ENCODE assay signal across 1 cellular context in the genomic region with DNA sequence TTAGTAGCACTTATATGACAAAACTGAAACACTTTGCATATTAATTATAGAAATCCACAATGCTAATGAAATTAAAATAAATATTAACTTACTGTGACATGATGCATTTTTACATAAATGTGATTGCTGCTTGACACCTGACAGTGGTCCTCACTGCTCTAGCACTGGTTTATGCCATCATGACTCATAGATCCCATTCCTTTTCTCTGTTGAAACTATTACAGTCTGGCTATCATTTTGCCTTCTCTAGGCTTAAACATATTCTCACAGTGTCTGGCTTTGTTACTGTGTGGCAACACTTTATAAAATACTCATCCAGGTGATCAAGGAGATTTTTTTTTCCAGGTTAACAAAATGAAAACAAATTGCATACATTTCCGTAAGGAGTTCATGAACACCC.
TF ChIP-seq lines count a peak whose summit lies in the region.

No MANE protein-coding gene starts in this region.

TF ChIP-seq in WTC11, 78 proteins besides CTCF, POLR2A, EP300 and RAD21 (continued from another document):
- TF ChIP-seq, protein P1, sequence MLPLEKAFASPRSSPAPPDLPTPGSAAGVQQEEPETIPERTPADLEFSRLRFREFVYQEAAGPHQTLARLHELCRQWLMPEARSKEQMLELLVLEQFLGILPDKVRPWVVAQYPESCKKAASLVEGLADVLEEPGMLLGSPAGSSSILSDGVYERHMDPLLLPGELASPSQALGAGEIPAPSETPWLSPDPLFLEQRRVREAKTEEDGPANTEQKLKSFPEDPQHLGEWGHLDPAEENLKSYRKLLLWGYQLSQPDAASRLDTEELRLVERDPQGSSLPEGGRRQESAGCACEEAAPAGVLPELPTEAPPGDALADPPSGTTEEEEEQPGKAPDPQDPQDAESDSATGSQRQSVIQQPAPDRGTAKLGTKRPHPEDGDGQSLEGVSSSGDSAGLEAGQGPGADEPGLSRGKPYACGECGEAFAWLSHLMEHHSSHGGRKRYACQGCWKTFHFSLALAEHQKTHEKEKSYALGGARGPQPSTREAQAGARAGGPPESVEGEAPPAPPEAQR (CRISPR knock-in tag; IDR thresholded peaks at IDR 0.05), result no peak
- no peak for TF ChIP-seq NFATC4 (CRISPR knock-in tag; IDR thresholded peaks at IDR 0.05)
- no peak for TF ChIP-seq FOXK1 (CRISPR knock-in tag; IDR thresholded peaks at IDR 0.05)
- no peak for TF ChIP-seq STAT6 (CRISPR knock-in tag; conservative IDR thresholded peaks at IDR 0.05; ENCODE audit: low read depth)
- no peak for TF ChIP-seq PREB (CRISPR knock-in tag; IDR thresholded peaks at IDR 0.05; ENCODE audit: borderline replicate concordance)
